9 cellular contexts compared by ENCODE assay signal in genomic region chr7:117582219-117582704, GRCh38.
A peak's percentile ranks its signal among the peaks of the same experiment; 100 is the strongest.
DNase-seq lines count a peak whose midpoint lies in the region; ATAC-seq and TF ChIP-seq lines count a peak whose summit lies in the region.
"Had no signal": no experiment of that assay in that cellular context is flagged by ENCODE, and none has a peak within 500 bp of the region (broad histone marks: within the 10 kb centered on the region; RNA-seq: fewer than 3 reads in every experiment).

No MANE protein-coding gene starts in this region.

- H3K4me3 ChIP-seq in astrocyte of the spinal cord (ENCODE audit: low read depth, low read length) (no peak overlapping the region), upper lobe of right lung (no peak overlapping the region)

- in situ Hi-C loops in astrocyte of the spinal cord (cut with HindIII; ENCODE audit: low sequenced_read_pairs): no loop called here

- ATAC-seq in upper lobe of right lung (peak; percentile 71), GM18511 (IDR thresholded peaks at IDR 0.05; ENCODE audit: unreplicated experiment) (no peak)

- peaks cover 34% of the 10 kb centered on the region for H3K9me3 Mint-ChIP-seq in HFFc6

- intact Hi-C loops in upper lobe of right lung (cut with DNase I): no loop called here

- TF ChIP-seq CTCF in HFFc6 (IDR thresholded peaks at IDR 0.05): no peak
- TF ChIP-seq CTCF in astrocyte of the spinal cord (IDR thresholded peaks at IDR 0.05; ENCODE audit: low read depth, low read length): no peak
- TF ChIP-seq CTCF in upper lobe of right lung (IDR thresholded peaks at IDR 0.05): no peak

- H3K27me3 ChIP-seq in upper lobe of right lung: no peaks in the 10 kb centered on the region

- peak; percentile 10 for DNase-seq in HFFc6
- peak; percentile 74 for DNase-seq in astrocyte of the spinal cord (ENCODE audit: low read depth, low spot score)
- DNase-seq in islet precursor cell: peak; percentile 89
- no peak for DNase-seq in upper lobe of right lung
- DNase-seq in stimulated activated CD4-positive, alpha-beta T cell treated with anti-CD3 and anti-CD28 coated beads, Interleukin-4, amount 100 ng/mL, for 1 hour: no peak
- no peak for DNase-seq in NCI-H187 (lab: John Stamatoyannopoulos, UW)
- DNase-seq: NCI-H1436 treated with DMSO at 0.1 percent for 48 hours had no signal

- no peak overlapping the region for H3K27ac Mint-ChIP-seq in HFFc6
- H3K27ac Mint-ChIP-seq: nephron had no signal

- no peaks in the 10 kb centered on the region for H3K4me1 ChIP-seq in upper lobe of right lung

- H3K4me3 Mint-ChIP-seq in HFFc6: no peak overlapping the region
- H3K4me3 Mint-ChIP-seq: nephron had no signal

- no peaks in the 10 kb centered on the region for H3K9me3 ChIP-seq in upper lobe of right lung

- no peaks in the 10 kb centered on the region for H3K36me3 Mint-ChIP-seq in HFFc6 (ENCODE audit: low read depth)

- H3K36me3 ChIP-seq in upper lobe of right lung: no peaks in the 10 kb centered on the region

- no peaks in the 10 kb centered on the region for H3K4me1 Mint-ChIP-seq in HFFc6 (ENCODE audit: low read depth)
- H3K4me1 Mint-ChIP-seq: nephron had no signal

- no peaks in the 10 kb centered on the region for H3K27me3 Mint-ChIP-seq in HFFc6 (ENCODE audit: insufficient read depth)

- no peak overlapping the region for H3K27ac ChIP-seq in upper lobe of right lung

Comparison
In these comparisons a context has a peak if more than half of its experiments do, and no peak if none do; other contexts are left out.
1. DNase-seq: peak in HFFc6 (single experiment), astrocyte of the spinal cord (single experiment) and islet precursor cell (single experiment); none in upper lobe of right lung (single experiment), stimulated activated CD4-positive, alpha-beta T cell treated with anti-CD3 and anti-CD28 coated beads, Interleukin-4, amount 100 ng/mL, for 1 hour (single experiment) and NCI-H187 (0 of 2).